22 cellular contexts compared by ENCODE assay signal in the genomic region with DNA sequence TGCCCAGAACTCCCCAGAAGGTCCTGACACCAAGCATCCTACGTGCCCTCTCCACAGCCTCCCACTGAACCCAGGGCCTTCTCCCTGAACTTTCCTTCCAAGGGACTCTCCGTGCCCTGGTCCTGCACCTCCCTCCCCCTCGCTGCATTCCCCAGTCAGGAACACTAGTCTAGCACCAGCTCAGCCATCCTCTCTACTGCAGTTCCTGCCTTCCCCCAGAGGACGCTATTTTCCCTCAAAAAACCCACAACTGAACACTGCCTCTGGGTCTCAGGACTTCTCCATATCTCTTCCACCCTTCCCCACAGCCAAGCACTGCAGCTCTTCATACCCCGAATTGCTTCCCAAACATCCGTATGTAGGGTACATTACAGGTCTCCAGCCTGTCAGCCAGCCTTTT. TPM values are rescaled to one million over a fixed set of nuclear protein-coding genes. Genes with fewer than 3 reads are reported as not detected.
DNase-seq lines count a peak whose midpoint lies in the region; ATAC-seq, FAIRE-seq and TF ChIP-seq lines count a peak whose summit lies in the region.
"Had no signal": no experiment of that assay in that cellular context is flagged by ENCODE, and none has a peak within 500 bp of the region (broad histone marks: within the 10 kb centered on the region; RNA-seq: fewer than 3 reads in every experiment).

No MANE protein-coding gene starts in this region.

- no peak overlapping the region for H2BK5ac ChIP-seq in neuronal stem cell (ENCODE audit: low read length)
- no peak overlapping the region for H2BK5ac ChIP-seq in mesenchymal stem cell (ENCODE audit: low read depth, low read length, poor library complexity, severe bottlenecking)

- peaks cover 21% of the 10 kb centered on the region for H3K4me1 Mint-ChIP-seq in HFFc6 (ENCODE audit: low read depth)
- H3K4me1 Mint-ChIP-seq: B cell; CD4-positive, CD25-positive, alpha-beta regulatory T cell had no signal

- 96% methylated on average over 5 of the region's 6 CpGs for WGBS in SK-N-SH (ENCODE audit: low lambda C conversion rate)
- no CpG with 5 or more reads among the region's 6 CpGs for WGBS in neuronal stem cell (ENCODE audit: extremely low coverage in 2 of 2, insufficient read length in 2 of 2, insufficient replicate concordance in 1 of 2), 2 donors
- 89% methylated on average over 6 of the region's 6 CpGs for WGBS in mesenchymal stem cell

- H2AK5ac ChIP-seq in neuronal stem cell (ENCODE audit: low read depth, low read length): no peak overlapping the region
- no peak overlapping the region for H2AK5ac ChIP-seq in mesenchymal stem cell (ENCODE audit: low read length, severe bottlenecking)

- H3K9me3 ChIP-seq in SK-N-SH (no peaks in the 10 kb centered on the region), neuronal stem cell (replicated peaks in 1 of 2; ENCODE audit: control insufficient read depth in 2 of 2, insufficient read depth in 1 of 2, low read depth in 1 of 2, low read length in 2 of 2) (no peaks in the 10 kb centered on the region), mesenchymal stem cell (ENCODE audit: control insufficient read depth, low read length) (no peaks in the 10 kb centered on the region)

- H2BK120ac ChIP-seq in neuronal stem cell (ENCODE audit: low read depth, low read length): no peak overlapping the region
- H2BK120ac ChIP-seq in mesenchymal stem cell (ENCODE audit: low read depth, low read length): no peak overlapping the region

- no peak overlapping the region for H3K27ac ChIP-seq in SK-N-SH (ENCODE audit: low read depth in 2 of 2, low read length in 1 of 2)
- no peak overlapping the region for H3K27ac ChIP-seq in neuronal stem cell (replicated peaks; ENCODE audit: low read length)
- no peak overlapping the region for H3K27ac ChIP-seq in mesenchymal stem cell (ENCODE audit: low read length, poor library complexity, severe bottlenecking)
- H3K27ac ChIP-seq: 22Rv1 had no signal

- H3K36me3 ChIP-seq in SK-N-SH (replicated peaks in 1 of 2; ENCODE audit: control insufficient read depth in 1 of 2, insufficient read depth in 2 of 2, low read length in 1 of 2) (peaks cover 2 to 3% of the 10 kb centered on the region in 2 experiments), bronchial epithelial cell (ENCODE audit: control insufficient read depth, insufficient read depth, low read length) (no peaks in the 10 kb centered on the region), neuronal stem cell (replicated peaks in 1 of 2; ENCODE audit: control insufficient read depth in 2 of 2, insufficient read depth in 2 of 2, low read length in 2 of 2) (peaks cover 2 to 22% of the 10 kb centered on the region in 2 donors), mesenchymal stem cell (ENCODE audit: control insufficient read depth in 1 of 2, insufficient read depth in 2 of 2, low read depth in 1 of 2, low read length in 2 of 2) (peaks cover 11 to 21% of the 10 kb centered on the region in 2 experiments)

- H3K27me3 ChIP-seq in SK-N-SH (ENCODE audit: insufficient read depth) (no peaks in the 10 kb centered on the region), bronchial epithelial cell (ENCODE audit: control insufficient read depth, insufficient read depth, low read length) (no peaks in the 10 kb centered on the region), neuronal stem cell (ENCODE audit: control insufficient read depth in 3 of 3, insufficient read depth in 3 of 3, low read depth in 1 of 3, low read length in 3 of 3) (no peaks in the 10 kb centered on the region), mesenchymal stem cell (ENCODE audit: control insufficient read depth in 1 of 2, insufficient read depth in 1 of 2, low read length in 2 of 2) (no peaks in the 10 kb centered on the region)

- no peak for TF ChIP-seq RAD21 in SK-N-SH (IDR thresholded peaks at IDR 0.05; ENCODE audit: low read length)

- H3K14ac ChIP-seq in neuronal stem cell (ENCODE audit: low read length): no peak overlapping the region
- H3K14ac ChIP-seq in mesenchymal stem cell (ENCODE audit: low read length in 2 of 2): no peak overlapping the region

- no peak overlapping the region for H2BK12ac ChIP-seq in neuronal stem cell (ENCODE audit: low read length)
- H2BK12ac ChIP-seq in mesenchymal stem cell (ENCODE audit: low read length in 2 of 2): no peak overlapping the region

- H3K27ac Mint-ChIP-seq in HFFc6: peak overlapping the region; percentile 75; the same call in 1 of the 2 replicates
- H3K27ac Mint-ChIP-seq: B cell had no signal

- no peak overlapping the region for H3K18ac ChIP-seq in neuronal stem cell (ENCODE audit: low read length)
- H3K18ac ChIP-seq in mesenchymal stem cell (ENCODE audit: low read depth in 1 of 2, low read length in 2 of 2): no peak overlapping the region

- H3K4me3 ChIP-seq in SK-N-SH (ENCODE audit: low read depth in 2 of 2, low read length in 1 of 2) (no peak overlapping the region), bronchial epithelial cell (ENCODE audit: low read depth, low read length) (no peak overlapping the region), neuronal stem cell (ENCODE audit: low read length in 2 of 2) (no peak overlapping the region), mesenchymal stem cell (ENCODE audit: insufficient read depth in 1 of 2, low read depth in 1 of 2, low read length in 2 of 2) (no peak overlapping the region)

- DNase-seq in SK-N-SH (no peak), HFFc6 (no peak), bronchial epithelial cell (ENCODE audit: low read depth) (no peak), neuronal stem cell (ENCODE audit: low spot score) (no peak), mesenchymal stem cell (no peak), foreskin melanocyte (no peak)
- DNase-seq in effector CD4-positive, alpha-beta T cell: no peak
- DNase-seq: CD4-positive, CD25-positive, alpha-beta regulatory T cell; COR-L47; GF-D8; KG1; MV-4-11; NCI-H187; NCI-H2107; NCI-H2227 treated with DMSO at 0.1 percent for 48 hours; NCI-H510A treated with DMSO at 0.1 percent for 48 hours; NCI-H774; OCI-M1; SIG-M5 had no signal

- H2BK15ac ChIP-seq in neuronal stem cell (ENCODE audit: low read length) (no peak overlapping the region), mesenchymal stem cell (ENCODE audit: low read depth, poor library complexity, severe bottlenecking) (no peak overlapping the region)

- H3K4ac ChIP-seq in neuronal stem cell (ENCODE audit: low read length) (no peak overlapping the region), mesenchymal stem cell (ENCODE audit: low read depth in 1 of 2, low read length in 2 of 2) (no peak overlapping the region)

- peak; percentile 82 for FAIRE-seq in bronchial epithelial cell (lab: Jason Lieb, UNC)

- H4K8ac ChIP-seq in neuronal stem cell (ENCODE audit: low read depth, low read length) (no peak overlapping the region), mesenchymal stem cell (ENCODE audit: low read length) (no peak overlapping the region)

- POLR2A ChIA-PET in SK-N-SH (lab: Yijun Ruan, JAX): no interaction called here

- H2AFZ ChIP-seq in SK-N-SH (ENCODE audit: low read depth) (no peak overlapping the region), neuronal stem cell (ENCODE audit: low read length) (no peak overlapping the region), mesenchymal stem cell (ENCODE audit: low read depth, low read length) (no peak overlapping the region)

- no peaks in the 10 kb centered on the region for H4K20me1 ChIP-seq in SK-N-SH (ENCODE audit: insufficient read depth)

- H3K79me1 ChIP-seq in neuronal stem cell (ENCODE audit: low read depth, low read length) (no peaks in the 10 kb centered on the region), mesenchymal stem cell (replicated peaks; ENCODE audit: low read length, poor library complexity, severe bottlenecking) (no peaks in the 10 kb centered on the region)

- TF ChIP-seq CTCF in SK-N-SH (IDR thresholded peaks at IDR 0.05) (no peak), HFFc6 (IDR thresholded peaks at IDR 0.05) (no peak), bronchial epithelial cell (IDR thresholded peaks at IDR 0.05; ENCODE audit: insufficient read depth, low read length, severe bottlenecking) (no peak)

- ATAC-seq in SK-N-SH treated with all-trans-retinoic acid at 6 μM for 48 hours: peak; percentile 19; the same call in 2 of the 3 replicates

- H3K9me3 Mint-ChIP-seq in HFFc6: no peaks in the 10 kb centered on the region
- H3K9me3 Mint-ChIP-seq: CD4-positive, CD25-positive, alpha-beta regulatory T cell had no signal

- no peaks in the 10 kb centered on the region for H3K79me2 ChIP-seq in SK-N-SH (ENCODE audit: insufficient read depth)

- TF ChIP-seq EP300 in SK-N-SH (IDR thresholded peaks at IDR 0.05; ENCODE audit: borderline replicate concordance in 1 of 2, low read depth in 1 of 2, low read length in 1 of 2): no peak

- H3K4me1 ChIP-seq in SK-N-SH (ENCODE audit: control insufficient read depth in 1 of 2, insufficient read depth in 2 of 2, low read depth in 1 of 2, low read length in 1 of 2): no peaks in the 10 kb centered on the region; a peak in 1 of 4 replicates
- H3K4me1 ChIP-seq in neuronal stem cell (ENCODE audit: control insufficient read depth in 2 of 2, insufficient read depth in 1 of 2, low read depth in 1 of 2, low read length in 2 of 2): no peaks in the 10 kb centered on the region
- H3K4me1 ChIP-seq in mesenchymal stem cell (ENCODE audit: control insufficient read depth, insufficient read depth, low read depth, low read length): peaks cover 6% of the 10 kb centered on the region

- H3K4me3 Mint-ChIP-seq in HFFc6: no peak overlapping the region
- H3K4me3 Mint-ChIP-seq: B cell; CD4-positive, CD25-positive, alpha-beta regulatory T cell had no signal

- H4K91ac ChIP-seq in neuronal stem cell (ENCODE audit: low read depth, low read length, poor library complexity): no peak overlapping the region
- H4K91ac ChIP-seq in mesenchymal stem cell (ENCODE audit: low read length): no peak overlapping the region

- H3F3A ChIP-seq in SK-N-SH (replicated peaks; ENCODE audit: insufficient read depth): peaks cover 19% of the 10 kb centered on the region

- H3K9ac ChIP-seq in SK-N-SH: no peak overlapping the region
- peak overlapping the region; percentile 32 for H3K9ac ChIP-seq in neuronal stem cell (ENCODE audit: low read depth, low read length, poor library complexity)
- H3K9ac ChIP-seq in mesenchymal stem cell (ENCODE audit: low read length): no peak overlapping the region

- H3K4me2 ChIP-seq in SK-N-SH (no peak overlapping the region), neuronal stem cell (ENCODE audit: insufficient read depth, low read length, poor library complexity, severe bottlenecking) (no peak overlapping the region), mesenchymal stem cell (ENCODE audit: low read length, poor library complexity, severe bottlenecking) (no peak overlapping the region)

- no peaks in the 10 kb centered on the region for H3K9me2 ChIP-seq in SK-N-SH

- peak overlapping the region; percentile 23 for H3K23ac ChIP-seq in neuronal stem cell (ENCODE audit: low read depth, low read length, poor library complexity)
- no peak overlapping the region for H3K23ac ChIP-seq in mesenchymal stem cell (ENCODE audit: low read length in 2 of 2)

- CTCF ChIA-PET in SK-N-SH (lab: Yijun Ruan, JAX): interaction anchor here (1.3 to 16.3 kb wide), 2 partner anchors 12 to 157 kb away, joined by 8 to 175 read pairs; a partner anchor contains a TSS

- peaks cover 15% of the 10 kb centered on the region for H3K36me3 Mint-ChIP-seq in HFFc6 (ENCODE audit: low read depth)

- peaks cover 3% of the 10 kb centered on the region for H3K27me3 Mint-ChIP-seq in HFFc6 (ENCODE audit: insufficient read depth)
- H3K27me3 Mint-ChIP-seq: B cell; CD4-positive, CD25-positive, alpha-beta regulatory T cell had no signal

RNA-seq across cellular contexts. Expression of a gene that starts 12.6 kb away (rescaled TPM):
- polyA plus RNA-seq in SK-N-SH (2012; rRNA removed): 0.26 and 0.69 TPM in 2 replicates
- 0.17 TPM in 1 of 2 replicates, not detected in the other for polyA plus RNA-seq in SK-N-SH (2012; cell fraction: cytosol; rRNA removed)
- polyA plus RNA-seq in SK-N-SH (2012; cell fraction: nucleus; rRNA removed): 3.6 and 6.6 TPM in 2 replicates
- total RNA-seq in HFFc6 (2021; fragmentation: NEBNext Ultra II Directional; extraction: Animal tissue kit (Norgen Biotek cat#: 25700)): under 1 TPM; 0.14 to 0.61 (median 0.37) TPM
- total RNA-seq in bronchial epithelial cell: 8.7 and 20.1 TPM in 2 replicates
- 2.7 TPM for polyA plus RNA-seq in neuronal stem cell (2013, experiment 1 of 2)
- polyA plus RNA-seq in neuronal stem cell (2013, experiment 2 of 2): 2.4 TPM
- 0.10 TPM for polyA plus RNA-seq in mesenchymal stem cell (2013, experiment 1 of 2)
- polyA plus RNA-seq in mesenchymal stem cell (2013, experiment 2 of 2): 0.14 TPM
- polyA plus RNA-seq: CD4-positive, CD25-positive, alpha-beta regulatory T cell had no signal

RNA-seq across cellular contexts. Expression of a gene that starts 25.7 kb away (rescaled TPM):
- 15.5 and 16.7 TPM in 2 replicates for polyA plus RNA-seq in SK-N-SH (2012; rRNA removed)
- polyA plus RNA-seq in SK-N-SH (2012; cell fraction: cytosol; rRNA removed): 6.2 and 9.5 TPM in 2 replicates
- polyA plus RNA-seq in SK-N-SH (2012; cell fraction: nucleus; rRNA removed): 52.6 and 55.7 TPM in 2 replicates
- 10 to 100 TPM; 24.0 to 27.8 (median 25.0) TPM for total RNA-seq in HFFc6 (2021; fragmentation: NEBNext Ultra II Directional; extraction: Animal tissue kit (Norgen Biotek cat#: 25700))
- 13.2 and 19.8 TPM in 2 replicates for total RNA-seq in bronchial epithelial cell
- 9.3 TPM for polyA plus RNA-seq in neuronal stem cell (2013, experiment 1 of 2)
- polyA plus RNA-seq in neuronal stem cell (2013, experiment 2 of 2): 9.1 TPM
- polyA plus RNA-seq in mesenchymal stem cell (2013, experiment 1 of 2): 14.7 TPM
- polyA plus RNA-seq in mesenchymal stem cell (2013, experiment 2 of 2): 13.5 TPM

RNA-seq across cellular contexts. Expression of a gene that starts 48.8 kb away (rescaled TPM):
- 76.9 and 97.5 TPM in 2 replicates for polyA plus RNA-seq in SK-N-SH (2012; rRNA removed)
- 32.3 and 45.3 TPM in 2 replicates for polyA plus RNA-seq in SK-N-SH (2012; cell fraction: cytosol; rRNA removed)
- 364 and 385 TPM in 2 replicates for polyA plus RNA-seq in SK-N-SH (2012; cell fraction: nucleus; rRNA removed)
- 10 to 100 TPM; 19.1 to 22.7 (median 20.8) TPM for total RNA-seq in HFFc6 (2021; fragmentation: NEBNext Ultra II Directional; extraction: Animal tissue kit (Norgen Biotek cat#: 25700))
- total RNA-seq in bronchial epithelial cell: 17.9 and 31.9 TPM in 2 replicates
- polyA plus RNA-seq in neuronal stem cell (2013, experiment 1 of 2): 11.1 TPM
- polyA plus RNA-seq in neuronal stem cell (2013, experiment 2 of 2): 11.6 TPM
- polyA plus RNA-seq in mesenchymal stem cell (2013, experiment 1 of 2): 8.8 TPM
- 9.0 TPM for polyA plus RNA-seq in mesenchymal stem cell (2013, experiment 2 of 2)

RNA-seq across cellular contexts. Expression of a gene that starts 53.7 kb away (rescaled TPM):
- 180 and 191 TPM in 2 replicates for polyA plus RNA-seq in SK-N-SH (2012; rRNA removed)
- 127 and 163 TPM in 2 replicates for polyA plus RNA-seq in SK-N-SH (2012; cell fraction: cytosol; rRNA removed)
- 162 and 174 TPM in 2 replicates for polyA plus RNA-seq in SK-N-SH (2012; cell fraction: nucleus; rRNA removed)
- total RNA-seq in HFFc6 (2021; fragmentation: NEBNext Ultra II Directional; extraction: Animal tissue kit (Norgen Biotek cat#: 25700)): 100 to 1,000 TPM; 145 to 191 (median 155) TPM
- total RNA-seq in bronchial epithelial cell: 220 and 241 TPM in 2 replicates
- polyA plus RNA-seq in neuronal stem cell (2013, experiment 1 of 2): 44.2 TPM
- 41.9 TPM for polyA plus RNA-seq in neuronal stem cell (2013, experiment 2 of 2)
- 60.5 TPM for polyA plus RNA-seq in mesenchymal stem cell (2013, experiment 1 of 2)
- polyA plus RNA-seq in mesenchymal stem cell (2013, experiment 2 of 2): 64.4 TPM

RNA-seq across cellular contexts. Expression of a gene that starts 58.0 kb away (rescaled TPM):
- polyA plus RNA-seq in SK-N-SH (2012; rRNA removed): 43.0 and 48.0 TPM in 2 replicates
- polyA plus RNA-seq in SK-N-SH (2012; cell fraction: cytosol; rRNA removed): 26.0 and 40.2 TPM in 2 replicates
- 34.8 and 35.0 TPM in 2 replicates for polyA plus RNA-seq in SK-N-SH (2012; cell fraction: nucleus; rRNA removed)
- 100 to 1,000 TPM in 2 of 6 experiments, 10 to 100 TPM in 4; 87.8 to 107 (median 98.8) TPM for total RNA-seq in HFFc6 (2021; fragmentation: NEBNext Ultra II Directional; extraction: Animal tissue kit (Norgen Biotek cat#: 25700))
- 72.7 and 84.0 TPM in 2 replicates for total RNA-seq in bronchial epithelial cell
- polyA plus RNA-seq in neuronal stem cell (2013, experiment 1 of 2): 64.3 TPM
- 60.7 TPM for polyA plus RNA-seq in neuronal stem cell (2013, experiment 2 of 2)
- 37.4 TPM for polyA plus RNA-seq in mesenchymal stem cell (2013, experiment 1 of 2)
- polyA plus RNA-seq in mesenchymal stem cell (2013, experiment 2 of 2): 35.8 TPM
